Comparison of ENCODE assay signal across 18 cellular contexts in genomic region chr2:40962026-40962425, GRCh38.
"Had no signal": no experiment of that assay in that cellular context is flagged by ENCODE, and none has a peak within 500 bp of the region (broad histone marks: within the 10 kb centered on the region; RNA-seq: fewer than 3 reads in every experiment).

No MANE protein-coding gene starts in this region.

- DNase-seq: activated CD4-positive, alpha-beta memory T cell treated with anti-CD3 and anti-CD28 coated beads for 36 hours; activated CD4-positive, CD25-positive, alpha-beta regulatory T cell treated with anti-CD3 and anti-CD28 coated beads, Interleukin-2, amount 50 U/mL, for 72 hours; activated CD8-positive, alpha-beta memory T cell treated with anti-CD3 and anti-CD28 coated beads, Interleukin-2, amount 10 ng/mL, durations not matched to agents 7 days and 5 days; activated naive CD4-positive, alpha-beta T cell treated with anti-CD3 and anti-CD28 coated beads for 36 hours; activated naive CD8-positive, alpha-beta T cell treated with anti-CD3 and anti-CD28 coated beads, Interleukin-2, amount 50 U/mL, for 24 hours; activated T-cell treated with anti-CD3 and anti-CD28 coated beads, Interleukin-2, amount 50 U/mL, for 1 hour; dorsolateral prefrontal cortex; endodermal cell; erythroblast; hippocampal formation; left ventricle myocardium superior; mesenchymal stem cell; nucleus accumbens; right lobe of liver; spleen; stimulated activated naive CD8-positive, alpha-beta T cell treated with anti-CD3 and anti-CD28 coated beads, Interleukin-15, amount 100 ng/mL, for 72 hours had no signal

- H3K4me1 ChIP-seq: ascending aorta, prostate gland, right lobe of liver, spleen had no signal

- H3K9me3 ChIP-seq: ascending aorta, prostate gland, right lobe of liver had no signal

- H3K36me3 ChIP-seq: ascending aorta, prostate gland, right lobe of liver, spleen had no signal

- H3K27me3 ChIP-seq: ascending aorta, dorsolateral prefrontal cortex, right lobe of liver, spleen had no signal

- H3K4me3 ChIP-seq: ascending aorta, dorsolateral prefrontal cortex, prostate gland, right lobe of liver, spleen had no signal

- H3K27ac ChIP-seq: ascending aorta, dorsolateral prefrontal cortex, prostate gland, right lobe of liver, spleen had no signal
